In genomic region chr18:3261393-3262233, GRCh38 we compare ENCODE assay signal across 8 cellular contexts. TPM values are rescaled to one million over a fixed set of nuclear protein-coding genes. Genes with fewer than 3 reads are reported as not detected.
DNase-seq lines count a peak whose midpoint lies in the region; ATAC-seq lines count a peak whose summit lies in the region.

TSS of gene MYL12B (plus strand) at chr18:3262133. CDS start at chr18:3272899, 10,766 bp downstream.

- intact Hi-C loops in activated CD4-positive, alpha-beta T cell treated with anti-CD3 and anti-CD28 coated beads for 36 hours (cut with DNase I, micrococcal nuclease) = loop anchor here (1.0 to 5.0 kb wide), 14 partner anchors 11 to 689 kb away; partner anchors contain the start of genes MYL12A (in 2 of the 2), LPIN2 (in 1 of the 2), METTL4 (in 1 of the 2) and NDC80 (in 1 of the 2)

- no peaks in the 10 kb centered on the region for H3K27me3 Mint-ChIP-seq in activated CD4-positive, alpha-beta T cell treated with anti-CD3 and anti-CD28 coated beads for 36 hours

- H3K4me3 ChIP-seq in ACC112 (ENCODE audit: low read depth, low read length) = peak within 1 kb of the TSS; percentile 96

- DNase-seq in NCI-H2227 treated with DMSO at 0.1 percent for 48 hours (lab: John Stamatoyannopoulos, UW) (peak; percentile 81), left kidney (ENCODE audit: low read depth, low spot score) (peak; percentile 93)
- DNase-seq in activated CD4-positive, alpha-beta T cell treated with anti-CD3 and anti-CD28 coated beads for 36 hours = peak; percentile 88
- DNase-seq in stimulated activated CD4-positive, alpha-beta T cell treated with anti-CD3 and anti-CD28 coated beads, Interleukin-2, amount 100 ng/mL, for 24 hours = peak; percentile 77 to 80

- POLR2A ChIA-PET in activated CD4-positive, alpha-beta T cell treated with anti-CD3 and anti-CD28 coated beads for 36 hours (lab: Charles Lee) = interaction anchor here (1.0 to 2.3 kb wide), 3 partner anchors 11 to 332 kb away, joined by 3 to 8 read pairs (median 5); no protein-coding TSS in a partner anchor

- H2AFZ ChIP-seq in ACC112 (ENCODE audit: low read length, unreplicated experiment) = peak within 1 kb of the TSS; percentile 39

- peak within 1 kb of the TSS; percentile 96 for H3K27ac Mint-ChIP-seq in activated CD4-positive, alpha-beta T cell treated with anti-CD3 and anti-CD28 coated beads for 36 hours

- CTCF ChIA-PET in activated CD4-positive, alpha-beta T cell treated with anti-CD3 and anti-CD28 coated beads for 36 hours (lab: Charles Lee) = interaction anchor here (0.6 to 2.9 kb wide), 5 partner anchors 10 to 415 kb away, joined by 3 to 22 read pairs (median 5); partner anchors contain the start of genes EMILIN2 and MYL12A

- peaks cover 22% of the 10 kb centered on the region for H3K36me3 ChIP-seq in ACC112 (ENCODE audit: insufficient read depth, low read length)

- peaks cover 42% of the 10 kb centered on the region for H3K36me3 Mint-ChIP-seq in activated CD4-positive, alpha-beta T cell treated with anti-CD3 and anti-CD28 coated beads for 36 hours (ENCODE audit: low read depth)

- peaks cover 46% of the 10 kb centered on the region for H3K79me2 ChIP-seq in ACC112 (ENCODE audit: control insufficient read depth, insufficient read depth, low read length, unreplicated experiment)

- H3K27ac ChIP-seq in ACC112 (ENCODE audit: low read depth, low read length) (peak within 1 kb of the TSS; percentile 79), cingulate gyrus (ENCODE audit: low read depth, low read length) (peak within 1 kb of the TSS; percentile 93)

- no peaks in the 10 kb centered on the region for H3K9me3 Mint-ChIP-seq in activated CD4-positive, alpha-beta T cell treated with anti-CD3 and anti-CD28 coated beads for 36 hours (ENCODE audit: low read depth)

- H3K4me1 ChIP-seq in ACC112 (ENCODE audit: control insufficient read depth, insufficient read depth, low read length, unreplicated experiment) = peaks cover 35% of the 10 kb centered on the region

- peaks cover 59% of the 10 kb centered on the region for H3K4me1 Mint-ChIP-seq in activated CD4-positive, alpha-beta T cell treated with anti-CD3 and anti-CD28 coated beads for 36 hours

- no peaks in the 10 kb centered on the region for H3K27me3 ChIP-seq in ACC112 (ENCODE audit: insufficient read depth, low read length)

- peak within 1 kb of the TSS; percentile 88 for H3K4me3 Mint-ChIP-seq in activated CD4-positive, alpha-beta T cell treated with anti-CD3 and anti-CD28 coated beads for 36 hours

- ATAC-seq in GM18519 (IDR thresholded peaks at IDR 0.05; ENCODE audit: low FRiP score, unreplicated experiment) = peak; percentile 76
- ATAC-seq in HG03045 (IDR thresholded peaks at IDR 0.05; ENCODE audit: unreplicated experiment) = peak; percentile 85
- ATAC-seq in activated CD4-positive, alpha-beta T cell treated with anti-CD3 and anti-CD28 coated beads for 36 hours = peak; percentile 77

RNA-seq across cellular contexts. Expression of gene MYL12B, which starts in this region (rescaled TPM):
- 100 to 1,000 TPM; 282 to 301 TPM for total RNA-seq in activated CD4-positive, alpha-beta T cell treated with anti-CD3 and anti-CD28 coated beads for 36 hours

Comparison
In these comparisons a context has a peak if more than half of its experiments do, and no peak if none do; other contexts are left out.
1. Peak in every context shown above with its lines: DNase-seq, ATAC-seq, H3K4me3 ChIP-seq and H3K27ac ChIP-seq.